Comparison of ENCODE assay signal across 8 cellular contexts in the genomic region with DNA sequence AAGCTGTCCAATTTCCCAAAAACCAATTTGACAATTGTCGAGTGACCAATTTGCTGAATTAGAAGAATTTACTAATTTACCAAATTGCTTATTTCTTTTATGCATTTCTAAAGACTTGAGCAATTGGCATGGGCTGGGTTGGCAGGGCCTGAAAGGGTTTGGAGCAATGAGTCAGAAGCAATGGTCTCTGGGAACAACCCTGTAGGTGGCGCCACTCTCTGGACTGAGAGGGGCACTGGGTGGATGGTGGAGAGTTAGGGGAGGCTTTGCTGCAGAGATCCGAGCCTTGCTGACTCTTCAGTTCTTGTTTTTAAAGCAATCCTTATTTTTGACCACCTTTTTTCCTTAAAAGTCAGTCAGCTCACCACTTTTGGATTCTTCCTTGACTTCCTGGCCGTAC.
DNase-seq lines count a peak whose midpoint lies in the region; ATAC-seq lines count a peak whose summit lies in the region.

No MANE protein-coding gene starts in this region.

- H3K4me3 ChIP-seq in Jurkat, Clone E6-1 (ENCODE audit: low read length), result no peak overlapping the region
- H3K4me3 ChIP-seq in CD8-positive, alpha-beta memory T cell (ENCODE audit: low read length), result no peak overlapping the region

- no peaks in the 10 kb centered on the region for H3K9me3 ChIP-seq in CD8-positive, alpha-beta memory T cell (ENCODE audit: low read length)

- H3K27ac Mint-ChIP-seq in activated CD8-positive, alpha-beta memory T cell treated with anti-CD3 and anti-CD28 coated beads, Interleukin-2, amount 10 ng/mL, durations not matched to agents 7 days and 5 days, result no peak overlapping the region
- peak overlapping the region in 1 of 8 donors; percentile 8 for H3K27ac Mint-ChIP-seq in CD8-positive, alpha-beta memory T cell

- no peaks in the 10 kb centered on the region for H3K4me1 ChIP-seq in CD8-positive, alpha-beta memory T cell (ENCODE audit: insufficient read depth, low read length)

- ATAC-seq in activated CD8-positive, alpha-beta memory T cell treated with anti-CD3 and anti-CD28 coated beads, Interleukin-2, amount 10 ng/mL, durations not matched to agents 7 days and 5 days, result no peak
- ATAC-seq in GM21825 (IDR thresholded peaks at IDR 0.05; ENCODE audit: unreplicated experiment), result no peak
- ATAC-seq in HG02798 (IDR thresholded peaks at IDR 0.05; ENCODE audit: poor library complexity, unreplicated experiment), result no peak

- no peaks in the 10 kb centered on the region for H3K9me3 Mint-ChIP-seq in activated CD8-positive, alpha-beta memory T cell treated with anti-CD3 and anti-CD28 coated beads, Interleukin-2, amount 10 ng/mL, durations not matched to agents 7 days and 5 days (ENCODE audit: low read depth)
- H3K9me3 Mint-ChIP-seq in CD8-positive, alpha-beta memory T cell, result no peaks in the 10 kb centered on the region

- no peaks in the 10 kb centered on the region for H3K36me3 Mint-ChIP-seq in activated CD8-positive, alpha-beta memory T cell treated with anti-CD3 and anti-CD28 coated beads, Interleukin-2, amount 10 ng/mL, durations not matched to agents 7 days and 5 days
- H3K36me3 Mint-ChIP-seq in CD8-positive, alpha-beta memory T cell, result no peaks in the 10 kb centered on the region

- peak; percentile 59 for DNase-seq in Daoy (ENCODE audit: low read depth)
- peak; percentile 52 for DNase-seq in Jurkat, Clone E6-1 (ENCODE audit: low read depth, low spot score)
- peak; percentile 52 for DNase-seq in activated CD8-positive, alpha-beta memory T cell treated with anti-CD3 and anti-CD28 coated beads, Interleukin-2, amount 10 ng/mL, durations not matched to agents 7 days and 5 days
- DNase-seq in iPS DF 4.7 (ENCODE audit: extremely low read depth, low spot score), result peak; percentile 41
- DNase-seq in CD8-positive, alpha-beta memory T cell, result no peak
- DNase-seq in NCI-H774 (lab: John Stamatoyannopoulos, UW), result no peak

- no peaks in the 10 kb centered on the region for H3K36me3 ChIP-seq in CD8-positive, alpha-beta memory T cell (ENCODE audit: insufficient read depth, low read length)

- H3K27me3 ChIP-seq in CD8-positive, alpha-beta memory T cell (ENCODE audit: insufficient read depth, low read length, poor library complexity, severe bottlenecking), result no peaks in the 10 kb centered on the region

- peaks cover 30% of the 10 kb centered on the region for H3K4me1 Mint-ChIP-seq in activated CD8-positive, alpha-beta memory T cell treated with anti-CD3 and anti-CD28 coated beads, Interleukin-2, amount 10 ng/mL, durations not matched to agents 7 days and 5 days
- H3K4me1 Mint-ChIP-seq in CD8-positive, alpha-beta memory T cell, result peaks cover 0 to 15% (median 3%) of the 10 kb centered on the region in 3 donors

- CTCF ChIA-PET in activated CD8-positive, alpha-beta memory T cell treated with anti-CD3 and anti-CD28 coated beads, Interleukin-2, amount 10 ng/mL, durations not matched to agents 7 days and 5 days (lab: Charles Lee), result interaction anchor here (0.8 to 2.2 kb wide), 5 partner anchors 9 to 445 kb away, joined by 3 to 7 read pairs (median 4); no protein-coding TSS in a partner anchor
- CTCF ChIA-PET in CD8-positive, alpha-beta memory T cell (lab: Charles Lee), result interaction anchor here (1.8 to 2.5 kb wide), 2 partner anchors 445 to 1213 kb away, joined by 6 to 13 read pairs; no protein-coding TSS in a partner anchor

- no peak overlapping the region for H3K4me3 Mint-ChIP-seq in activated CD8-positive, alpha-beta memory T cell treated with anti-CD3 and anti-CD28 coated beads, Interleukin-2, amount 10 ng/mL, durations not matched to agents 7 days and 5 days
- H3K4me3 Mint-ChIP-seq in CD8-positive, alpha-beta memory T cell, result no peak overlapping the region

- POLR2A ChIA-PET in CD8-positive, alpha-beta memory T cell (lab: Charles Lee), result no interaction called here

- H3K27me3 Mint-ChIP-seq in activated CD8-positive, alpha-beta memory T cell treated with anti-CD3 and anti-CD28 coated beads, Interleukin-2, amount 10 ng/mL, durations not matched to agents 7 days and 5 days, result peaks cover 2% of the 10 kb centered on the region
- H3K27me3 Mint-ChIP-seq in CD8-positive, alpha-beta memory T cell, result peaks cover 1 to 8% of the 10 kb centered on the region in 2 donors

- H3K27ac ChIP-seq in CD8-positive, alpha-beta memory T cell (ENCODE audit: low read depth, low read length), result no peak overlapping the region

Comparison
In these comparisons a context has a peak if more than half of its experiments do, and no peak if none do; other contexts are left out.
1. DNase-seq: peak in Daoy (single experiment), Jurkat, Clone E6-1 (single experiment), activated CD8-positive, alpha-beta memory T cell treated with anti-CD3 and anti-CD28 coated beads, Interleukin-2, amount 10 ng/mL, durations not matched to agents 7 days and 5 days (single experiment) and iPS DF 4.7 (single experiment); none in CD8-positive, alpha-beta memory T cell (0 of 5) and NCI-H774 (single experiment).